In genomic region chr1:26110731-26111529, GRCh38 we compare ENCODE assay signal across 8 cellular contexts. TPM values are rescaled to one million over a fixed set of nuclear protein-coding genes. Genes with fewer than 3 reads are reported as not detected.
DNase-seq lines count a peak whose midpoint lies in the region; ATAC-seq and TF ChIP-seq lines count a peak whose summit lies in the region.

No MANE protein-coding gene starts in this region.

- CTCF ChIA-PET in activated naive CD4-positive, alpha-beta T cell treated with anti-CD3 and anti-CD28 coated beads, Interleukin-2, amount 10 ng/mL, durations not matched to agents 7 days and 5 days (lab: Charles Lee): interaction anchor here (0.6 to 1.9 kb wide), 3 partner anchors 13 to 34 kb away, joined by 3 to 24 read pairs (median 3); no protein-coding TSS in a partner anchor

- TF ChIP-seq CTCF in DOHH2 (IDR thresholded peaks at IDR 0.05; ENCODE audit: low read depth, low read length, poor library complexity, severe bottlenecking) (no peak), glutamatergic neuron (IDR thresholded peaks at IDR 0.05; ENCODE audit: partially characterized antibody, unreplicated experiment) (no peak), osteoblast (IDR thresholded peaks at IDR 0.05; ENCODE audit: extremely low read depth, low read depth, low read length) (no peak), thyroid gland (IDR thresholded peaks at IDR 0.05) (no peak)

- H3K4me2 ChIP-seq in DOHH2 (ENCODE audit: low read length): peak overlapping the region; percentile 77
- peak overlapping the region; percentile 99 for H3K4me2 ChIP-seq in osteoblast (ENCODE audit: insufficient read depth, low read length)

- H3K36me3 Mint-ChIP-seq in activated naive CD4-positive, alpha-beta T cell treated with anti-CD3 and anti-CD28 coated beads, Interleukin-2, amount 10 ng/mL, durations not matched to agents 7 days and 5 days: peaks cover 14% of the 10 kb centered on the region
- no peaks in the 10 kb centered on the region for H3K36me3 Mint-ChIP-seq in glutamatergic neuron (ENCODE audit: unreplicated experiment)

- peaks cover 26% of the 10 kb centered on the region for H3K4me1 ChIP-seq in DOHH2 (ENCODE audit: control insufficient read depth, low read length)
- H3K4me1 ChIP-seq in osteoblast (ENCODE audit: insufficient read depth, low read length): peaks cover 15% of the 10 kb centered on the region
- H3K4me1 ChIP-seq in thyroid gland: peaks cover 31 to 41% of the 10 kb centered on the region in 2 donors

- H4K20me1 ChIP-seq in DOHH2 (ENCODE audit: control insufficient read depth, insufficient read depth, low read depth, low read length) (no peaks in the 10 kb centered on the region), osteoblast (ENCODE audit: insufficient read depth, low read length) (no peaks in the 10 kb centered on the region)

- WGBS in thyroid gland, 2 donors: 0% methylated on average over 9 to 38 of the region's 85 CpGs

- H3K27me3 ChIP-seq in DOHH2 (ENCODE audit: control insufficient read depth, low read length): no peaks in the 10 kb centered on the region
- H3K27me3 ChIP-seq in osteoblast (ENCODE audit: insufficient read depth, low read length): no peaks in the 10 kb centered on the region
- no peaks in the 10 kb centered on the region for H3K27me3 ChIP-seq in thyroid gland

- no peaks in the 10 kb centered on the region for H3K9me2 ChIP-seq in DOHH2 (replicated peaks; ENCODE audit: control insufficient read depth, low read length)

- TF ChIP-seq POLR2A in thyroid gland (IDR thresholded peaks at IDR 0.05): peak in 1 of 2 donors; percentile 66

- peak; percentile 46 for ATAC-seq in GM21576 (IDR thresholded peaks at IDR 0.05; ENCODE audit: unreplicated experiment)

- in situ Hi-C loops in SK-MEL-5 (cut with HindIII; ENCODE audit: low pct_unique_long_range_greater_than_20kb, low sequenced_read_pairs): no loop called here

- peak overlapping the region; percentile 93 for H3K27ac Mint-ChIP-seq in activated naive CD4-positive, alpha-beta T cell treated with anti-CD3 and anti-CD28 coated beads, Interleukin-2, amount 10 ng/mL, durations not matched to agents 7 days and 5 days
- peak overlapping the region; percentile 91 for H3K27ac Mint-ChIP-seq in glutamatergic neuron (ENCODE audit: unreplicated experiment)

- H3K9me3 Mint-ChIP-seq in activated naive CD4-positive, alpha-beta T cell treated with anti-CD3 and anti-CD28 coated beads, Interleukin-2, amount 10 ng/mL, durations not matched to agents 7 days and 5 days: no peaks in the 10 kb centered on the region
- peaks cover 8% of the 10 kb centered on the region for H3K9me3 Mint-ChIP-seq in glutamatergic neuron (ENCODE audit: unreplicated experiment)

- H3K4me3 ChIP-seq in DOHH2 (ENCODE audit: low read length) (peak overlapping the region; percentile 95), osteoblast (ENCODE audit: insufficient read depth, low read length) (peak overlapping the region; percentile 99), thyroid gland (replicated peaks in 1 of 3) (peak overlapping the region; percentile 54 to 96 (median 93))

- peaks cover 38% of the 10 kb centered on the region for H3K4me1 Mint-ChIP-seq in activated naive CD4-positive, alpha-beta T cell treated with anti-CD3 and anti-CD28 coated beads, Interleukin-2, amount 10 ng/mL, durations not matched to agents 7 days and 5 days
- H3K4me1 Mint-ChIP-seq in glutamatergic neuron (ENCODE audit: low read depth, unreplicated experiment): no peaks in the 10 kb centered on the region

- H3K27me3 Mint-ChIP-seq in activated naive CD4-positive, alpha-beta T cell treated with anti-CD3 and anti-CD28 coated beads, Interleukin-2, amount 10 ng/mL, durations not matched to agents 7 days and 5 days: no peaks in the 10 kb centered on the region
- H3K27me3 Mint-ChIP-seq in glutamatergic neuron (ENCODE audit: unreplicated experiment): peaks cover 11% of the 10 kb centered on the region

- intact Hi-C loops in thyroid gland (cut with DNase I): no loop called here

- peak overlapping the region; percentile 92 for H2AFZ ChIP-seq in osteoblast (ENCODE audit: low read length)

- 0 out of 2 replicates have a peak, but pooled peaks cover 4% of the 10 kb centered on the region for H3F3A ChIP-seq in DOHH2 (ENCODE audit: control insufficient read depth, insufficient read depth)

- peak overlapping the region; percentile 92 for H3K4me3 Mint-ChIP-seq in activated naive CD4-positive, alpha-beta T cell treated with anti-CD3 and anti-CD28 coated beads, Interleukin-2, amount 10 ng/mL, durations not matched to agents 7 days and 5 days
- peak overlapping the region; percentile 90 for H3K4me3 Mint-ChIP-seq in glutamatergic neuron (ENCODE audit: unreplicated experiment)

- H3K27ac ChIP-seq in DOHH2 (ENCODE audit: low read depth, low read length) (peak overlapping the region; percentile 61), osteoblast (ENCODE audit: low read depth, low read length) (peak overlapping the region; percentile 28), thyroid gland (peak overlapping the region; percentile 92 to 98 (median 92))

- DNase-seq in KG1 (lab: John Stamatoyannopoulos, UW): peak; percentile 57
- DNase-seq in SK-MEL-5 (ENCODE audit: low read depth, low spot score): peak; percentile 60
- DNase-seq in activated naive CD4-positive, alpha-beta T cell treated with anti-CD3 and anti-CD28 coated beads, Interleukin-2, amount 10 ng/mL, durations not matched to agents 7 days and 5 days: peak; percentile 87
- DNase-seq in glutamatergic neuron: peak; percentile 87
- DNase-seq in osteoblast (ENCODE audit: insufficient read length, low spot score, missing footprints): peak; percentile 94
- peak; percentile 86 to 87 for DNase-seq in thyroid gland

- H3K9me3 ChIP-seq in DOHH2 (ENCODE audit: control insufficient read depth, insufficient read depth, low read length) (no peaks in the 10 kb centered on the region), osteoblast (ENCODE audit: low read depth, low read length) (no peaks in the 10 kb centered on the region), thyroid gland (no peaks in the 10 kb centered on the region)

- H3K79me2 ChIP-seq in DOHH2 (ENCODE audit: control insufficient read depth, low read length): peaks cover 33% of the 10 kb centered on the region
- H3K79me2 ChIP-seq in osteoblast (ENCODE audit: insufficient read depth, low read length): peaks cover 24% of the 10 kb centered on the region

- H3K36me3 ChIP-seq in DOHH2 (ENCODE audit: control insufficient read depth, low read length) (peaks cover 29% of the 10 kb centered on the region), osteoblast (ENCODE audit: insufficient read depth, low read length) (peaks cover 13% of the 10 kb centered on the region), thyroid gland (no peaks in the 10 kb centered on the region)

RNA-seq across cellular contexts. Expression of gene PDIK1L, which starts 0.7 kb away (rescaled TPM):
- total RNA-seq in SK-MEL-5 (2014; rRNA removed; shearing (Covaris generic)): 5.7 and 6.4 TPM in 2 replicates
- 3.9 and 8.0 TPM in 2 replicates for polyA plus RNA-seq in SK-MEL-5 (2015; cell fraction: cytosol; rRNA removed)
- polyA plus RNA-seq in SK-MEL-5 (2015; cell fraction: nucleus; rRNA removed): 4.2 and 5.5 TPM in 2 replicates
- total RNA-seq in glutamatergic neuron (ENCODE audit: unreplicated experiment) (7.2 TPM), osteoblast (6.5 TPM in 2 replicates), thyroid gland (10 to 100 TPM; 24.2 to 39.0 (median 25.5) TPM)

RNA-seq across cellular contexts. Expression of gene TRIM63, which starts 43.5 kb away (rescaled TPM):
- 118 and 129 TPM in 2 replicates for total RNA-seq in SK-MEL-5 (2014; rRNA removed; shearing (Covaris generic))
- polyA plus RNA-seq in SK-MEL-5 (2015; cell fraction: cytosol; rRNA removed): 42.3 and 44.3 TPM in 2 replicates
- polyA plus RNA-seq in SK-MEL-5 (2015; cell fraction: nucleus; rRNA removed): 46.3 and 53.4 TPM in 2 replicates
- total RNA-seq in glutamatergic neuron (ENCODE audit: unreplicated experiment): not detected
- under 0.01 and 0.36 TPM in 2 replicates for total RNA-seq in osteoblast
- 1 to 10 TPM in 1 of 4 donors, under 1 TPM in 1, not detected in 2; 0.39 to 1.5 TPM for total RNA-seq in thyroid gland

RNA-seq across cellular contexts. Expression of gene FAM110D, which starts 47.9 kb away (rescaled TPM):
- 0.05 TPM in 1 of 2 replicates, not detected in the other for total RNA-seq in SK-MEL-5 (2014; rRNA removed; shearing (Covaris generic))
- polyA plus RNA-seq in SK-MEL-5 (2015; cell fraction: cytosol; rRNA removed): 0.05 TPM in 1 of 2 replicates, not detected in the other
- not detected in 2 replicates for polyA plus RNA-seq in SK-MEL-5 (2015; cell fraction: nucleus; rRNA removed)
- total RNA-seq in glutamatergic neuron (ENCODE audit: unreplicated experiment) (0.25 TPM), osteoblast (not detected in 2 replicates), thyroid gland (10 to 100 TPM in 1 of 4 donors, 1 to 10 TPM in 3; 3.5 to 15.6 (median 6.8) TPM)

RNA-seq across cellular contexts. Expression of gene C1orf232, which starts 57.8 kb away (rescaled TPM):
- not detected in 2 replicates for total RNA-seq in SK-MEL-5 (2014; rRNA removed; shearing (Covaris generic))
- polyA plus RNA-seq in SK-MEL-5 (2015; cell fraction: cytosol; rRNA removed): not detected in 2 replicates
- polyA plus RNA-seq in SK-MEL-5 (2015; cell fraction: nucleus; rRNA removed): not detected in 2 replicates
- total RNA-seq in glutamatergic neuron (ENCODE audit: unreplicated experiment) (not detected), osteoblast (not detected in 2 replicates), thyroid gland (not detected)

RNA-seq across cellular contexts. Expression of gene ZNF593, which starts 58.8 kb away (rescaled TPM):
- 49.2 and 58.5 TPM in 2 replicates for total RNA-seq in SK-MEL-5 (2014; rRNA removed; shearing (Covaris generic))
- 108 and 164 TPM in 2 replicates for polyA plus RNA-seq in SK-MEL-5 (2015; cell fraction: cytosol; rRNA removed)
- polyA plus RNA-seq in SK-MEL-5 (2015; cell fraction: nucleus; rRNA removed): 16.1 and 30.8 TPM in 2 replicates
- total RNA-seq in glutamatergic neuron (ENCODE audit: unreplicated experiment) (35.9 TPM), osteoblast (21.2 and 29.0 TPM in 2 replicates), thyroid gland (10 to 100 TPM; 18.3 to 65.8 (median 27.3) TPM)

Comparison
In these comparisons a context has a peak if more than half of its experiments do, and no peak if none do; other contexts are left out.
1. Peak in every context shown above with its lines: DNase-seq, ATAC-seq, H3K4me3 ChIP-seq and H3K27ac ChIP-seq.
2. H3K27ac ChIP-seq: peak in every context shown above with its lines; median percentile 92 in thyroid gland; 61 in DOHH2; 28 in osteoblast.
3. RNA of gene TRIM63, which starts 43.5 kb away (total RNA-seq): 118 to 129 TPM in SK-MEL-5; 0.39 to 1.5 TPM in thyroid gland, under 0.01 to 0.36 TPM in osteoblast and not detected in glutamatergic neuron (single experiment); every median in the first group is over 10 times any median in the second.